1 cellular context compared by ENCODE assay signal in the genomic region with DNA sequence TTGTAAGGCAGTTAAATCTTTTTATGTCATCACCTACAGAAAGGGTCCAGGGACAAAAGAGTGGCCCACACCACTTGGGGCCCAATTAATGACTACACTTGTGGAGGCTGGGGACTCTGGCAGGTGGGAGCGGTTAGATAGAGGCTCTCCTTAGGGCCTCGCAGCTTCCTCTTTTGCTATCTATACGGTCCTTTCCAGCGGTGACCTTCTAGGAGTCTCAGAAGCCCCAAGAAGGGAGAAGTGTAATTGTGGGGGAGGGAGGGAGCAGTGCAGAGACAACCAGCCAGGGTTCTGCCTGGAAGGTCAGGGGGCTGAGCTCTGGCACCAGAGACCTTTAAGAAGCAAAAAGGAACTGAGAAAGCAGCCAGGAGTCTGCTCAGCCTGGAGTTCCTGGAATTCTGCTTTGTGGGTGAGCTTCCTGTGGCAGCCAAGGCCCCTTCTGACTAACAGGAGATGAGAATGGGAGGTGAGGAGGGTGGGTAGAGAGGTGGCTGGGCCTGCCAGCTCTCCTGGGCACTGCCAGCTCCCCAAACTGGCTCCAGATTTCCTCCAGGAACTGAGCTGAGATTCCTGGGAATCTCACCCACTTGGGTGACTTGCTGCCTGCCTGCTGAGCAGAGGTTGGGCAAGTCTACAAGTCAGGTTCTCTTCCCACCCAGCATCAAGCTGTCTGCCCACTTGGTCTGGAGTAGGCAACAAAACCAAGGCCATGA.
TF ChIP-seq lines count a peak whose summit lies in the region.

No MANE protein-coding gene starts in this region.

TF ChIP-seq in K562, 482 proteins besides CTCF, POLR2A, EP300 and RAD21 (continued from another document):
- 0 out of 2 replicates have a peak, but pooled peaks have one; percentile 52 for TF ChIP-seq ZNF175 (CRISPR knock-in tag; IDR thresholded peaks at IDR 0.05; ENCODE audit: low read depth)
- no peak for TF ChIP-seq KLF6 (CRISPR knock-in tag; IDR thresholded peaks at IDR 0.05; ENCODE audit: borderline replicate concordance)
- no peak for TF ChIP-seq BCL6 (CRISPR knock-in tag; IDR thresholded peaks at IDR 0.05)
- TF ChIP-seq HDAC2 (IDR thresholded peaks at IDR 0.05): peak; percentile 75
- peak; percentile 60 for TF ChIP-seq CHD1 (IDR thresholded peaks at IDR 0.05; ENCODE audit: low read length)
- TF ChIP-seq CEBPB (tag; IDR thresholded peaks at IDR 0.05): no peak
- TF ChIP-seq ESRRA (IDR thresholded peaks at IDR 0.05; ENCODE audit: borderline replicate concordance, low read depth): peak; percentile 96
- TF ChIP-seq, protein P1, sequence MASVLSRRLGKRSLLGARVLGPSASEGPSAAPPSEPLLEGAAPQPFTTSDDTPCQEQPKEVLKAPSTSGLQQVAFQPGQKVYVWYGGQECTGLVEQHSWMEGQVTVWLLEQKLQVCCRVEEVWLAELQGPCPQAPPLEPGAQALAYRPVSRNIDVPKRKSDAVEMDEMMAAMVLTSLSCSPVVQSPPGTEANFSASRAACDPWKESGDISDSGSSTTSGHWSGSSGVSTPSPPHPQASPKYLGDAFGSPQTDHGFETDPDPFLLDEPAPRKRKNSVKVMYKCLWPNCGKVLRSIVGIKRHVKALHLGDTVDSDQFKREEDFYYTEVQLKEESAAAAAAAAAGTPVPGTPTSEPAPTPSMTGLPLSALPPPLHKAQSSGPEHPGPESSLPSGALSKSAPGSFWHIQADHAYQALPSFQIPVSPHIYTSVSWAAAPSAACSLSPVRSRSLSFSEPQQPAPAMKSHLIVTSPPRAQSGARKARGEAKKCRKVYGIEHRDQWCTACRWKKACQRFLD (CRISPR knock-in tag; IDR thresholded peaks at IDR 0.05): peak; percentile 77
- no peak for TF ChIP-seq PRPF4 (IDR thresholded peaks at IDR 0.05; ENCODE audit: insufficient read depth, low read depth, low read length, poor library complexity, severe bottlenecking)
- TF ChIP-seq, protein P2, sequence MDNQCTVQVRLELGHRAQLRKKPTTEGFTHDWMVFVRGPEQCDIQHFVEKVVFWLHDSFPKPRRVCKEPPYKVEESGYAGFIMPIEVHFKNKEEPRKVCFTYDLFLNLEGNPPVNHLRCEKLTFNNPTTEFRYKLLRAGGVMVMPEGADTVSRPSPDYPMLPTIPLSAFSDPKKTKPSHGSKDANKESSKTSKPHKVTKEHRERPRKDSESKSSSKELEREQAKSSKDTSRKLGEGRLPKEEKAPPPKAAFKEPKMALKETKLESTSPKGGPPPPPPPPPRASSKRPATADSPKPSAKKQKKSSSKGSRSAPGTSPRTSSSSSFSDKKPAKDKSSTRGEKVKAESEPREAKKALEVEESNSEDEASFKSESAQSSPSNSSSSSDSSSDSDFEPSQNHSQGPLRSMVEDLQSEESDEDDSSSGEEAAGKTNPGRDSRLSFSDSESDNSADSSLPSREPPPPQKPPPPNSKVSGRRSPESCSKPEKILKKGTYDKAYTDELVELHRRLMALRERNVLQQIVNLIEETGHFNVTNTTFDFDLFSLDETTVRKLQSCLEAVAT (IDR thresholded peaks at IDR 0.05): peak in 1 of 2 experiments; percentile 70; a peak in 2 of 4 replicates
